ENCODE assay signal across 33 cellular contexts in genomic region chr6:168265394-168265793, GRCh38. TPM values are rescaled to one million over a fixed set of nuclear protein-coding genes. Genes with fewer than 3 reads are reported as not detected.
"Had no signal": no experiment of that assay in that cellular context is flagged by ENCODE, and none has a peak within 500 bp of the region (broad histone marks: within the 10 kb centered on the region; RNA-seq: fewer than 3 reads in every experiment).

No MANE protein-coding gene starts in this region.

- H3K9me3 ChIP-seq: adrenal gland, body of pancreas, breast epithelium, SJSA1 had no signal

- DNase-seq: activated CD4-positive, alpha-beta T cell treated with anti-CD3 and anti-CD28 coated beads, Interleukin-2, amount 10 ng/mL, durations not matched to agents 24 days and 14 days; activated CD4-positive, alpha-beta T cell treated with anti-CD3 and anti-CD28 coated beads, Interleukin-2, amount 50 U/mL, for 4 hours; activated CD4-positive, CD25-positive, alpha-beta regulatory T cell; activated CD8-positive, alpha-beta T cell treated with anti-CD3 and anti-CD28 coated beads for 36 hours; activated effector memory CD4-positive, alpha-beta T cell treated with anti-CD3 and anti-CD28 coated beads, Interleukin-2, amount 50 U/mL, for 16 hours; activated naive CD4-positive, alpha-beta T cell; activated T-cell treated with anti-CD3 and anti-CD28 coated beads, Interleukin-2, amount 50 U/mL, for 1 hour; activated T-cell treated with anti-CD3 and anti-CD28 coated beads, Interleukin-2, amount 50 U/mL, for 72 hours; adrenal gland; body of pancreas; IMR-90; NCI-H1092 treated with DMSO at 0.1 percent for 48 hours; NCI-H1417; NCI-H146; NCI-H187 treated with DMSO at 0.1 percent for 48 hours; NCI-H2081; NCI-H226; NCI-H446 treated with DMSO at 0.1 percent for 48 hours; NCI-H524; NCI-H69; SHP77 treated with DMSO at 0.1 percent for 48 hours; T1000; WERI-Rb-1 had no signal

- H3K9me3 Mint-ChIP-seq: activated CD4-positive, alpha-beta T cell treated with anti-CD3 and anti-CD28 coated beads, Interleukin-2, amount 10 ng/mL, durations not matched to agents 24 days and 14 days; activated CD8-positive, alpha-beta T cell treated with anti-CD3 and anti-CD28 coated beads for 36 hours; activated naive CD4-positive, alpha-beta T cell treated with anti-CD3 and anti-CD28 coated beads, Interleukin-2, amount 50 U/mL, for 72 hours; activated T-cell treated with anti-CD3 and anti-CD28 coated beads, Interleukin-2, amount 50 U/mL, for 72 hours; activated T-helper 17 cell treated with anti-CD3 and anti-CD28 coated beads, Interleukin-2, amount 50 U/mL, for 72 hours had no signal

- H3K27ac Mint-ChIP-seq: activated CD4-positive, alpha-beta T cell treated with anti-CD3 and anti-CD28 coated beads, Interleukin-2, amount 10 ng/mL, durations not matched to agents 24 days and 14 days; activated CD8-positive, alpha-beta T cell treated with anti-CD3 and anti-CD28 coated beads for 36 hours; activated naive CD4-positive, alpha-beta T cell treated with anti-CD3 and anti-CD28 coated beads, Interleukin-2, amount 50 U/mL, for 72 hours; activated T-cell treated with anti-CD3 and anti-CD28 coated beads, Interleukin-2, amount 50 U/mL, for 72 hours; activated T-helper 17 cell treated with anti-CD3 and anti-CD28 coated beads, Interleukin-2, amount 50 U/mL, for 72 hours had no signal

- H3K4me3 ChIP-seq: adrenal gland, body of pancreas, breast epithelium, K562, SJSA1 had no signal

- H3K4me1 ChIP-seq: adrenal gland, breast epithelium, SJSA1 had no signal

- H3K4me3 Mint-ChIP-seq: activated CD4-positive, alpha-beta T cell treated with anti-CD3 and anti-CD28 coated beads, Interleukin-2, amount 10 ng/mL, durations not matched to agents 24 days and 14 days; activated CD8-positive, alpha-beta T cell treated with anti-CD3 and anti-CD28 coated beads for 36 hours; activated T-cell treated with anti-CD3 and anti-CD28 coated beads, Interleukin-2, amount 50 U/mL, for 72 hours; activated T-helper 17 cell treated with anti-CD3 and anti-CD28 coated beads, Interleukin-2, amount 50 U/mL, for 72 hours had no signal

- FAIRE-seq: astrocyte, K562 had no signal

- ATAC-seq: activated CD8-positive, alpha-beta T cell treated with anti-CD3 and anti-CD28 coated beads for 36 hours; activated naive CD4-positive, alpha-beta T cell treated with anti-CD3 and anti-CD28 coated beads, Interleukin-2, amount 50 U/mL, for 72 hours; activated T-cell treated with anti-CD3 and anti-CD28 coated beads, Interleukin-2, amount 50 U/mL, for 72 hours; activated T-helper 17 cell treated with anti-CD3 and anti-CD28 coated beads, Interleukin-2, amount 50 U/mL, for 72 hours; body of pancreas; K562; Panc1 had no signal

- H3K27ac ChIP-seq: adrenal gland, body of pancreas, SJSA1, WERI-Rb-1 had no signal

- H3K4me1 Mint-ChIP-seq: activated CD4-positive, alpha-beta T cell treated with anti-CD3 and anti-CD28 coated beads, Interleukin-2, amount 10 ng/mL, durations not matched to agents 24 days and 14 days had no signal

- H3K27me3 Mint-ChIP-seq: activated CD4-positive, alpha-beta T cell treated with anti-CD3 and anti-CD28 coated beads, Interleukin-2, amount 10 ng/mL, durations not matched to agents 24 days and 14 days had no signal

- H3K27me3 ChIP-seq: body of pancreas, SJSA1 had no signal

- H3K36me3 ChIP-seq: adrenal gland, breast epithelium, SJSA1, WERI-Rb-1 had no signal

- H3K36me3 Mint-ChIP-seq: activated naive CD4-positive, alpha-beta T cell treated with anti-CD3 and anti-CD28 coated beads, Interleukin-2, amount 50 U/mL, for 72 hours had no signal

RNA-seq across cellular contexts. Expression of gene DACT2, which starts 54.2 kb away (rescaled TPM):
- total RNA-seq: activated CD8-positive, alpha-beta memory T cell treated with anti-CD3 and anti-CD28 coated beads for 36 hours; activated CD8-positive, alpha-beta T cell treated with anti-CD3 and anti-CD28 coated beads for 36 hours; activated naive CD4-positive, alpha-beta T cell treated with anti-CD3 and anti-CD28 coated beads, Interleukin-2, amount 50 U/mL, for 72 hours; IMR-90; K562; M059J; RPMI7951; SJSA1 had no signal
- polyA plus RNA-seq: IMR-90, K562 had no signal
